1 cellular context compared by ENCODE assay signal in genomic region chr2:171390941-171391516, GRCh38.
TF ChIP-seq lines count a peak whose summit lies in the region.

No MANE protein-coding gene starts in this region.

TF ChIP-seq in endothelial cell of umbilical vein, 7 proteins besides CTCF, POLR2A, EP300 and RAD21:
- TF ChIP-seq POLR2AphosphoS5 (IDR thresholded peaks at IDR 0.05; ENCODE audit: insufficient read depth, low read depth, low read length) (peak; percentile 45), FOS (IDR thresholded peaks at IDR 0.05; ENCODE audit: borderline replicate concordance, insufficient read depth, low read length) (peak; percentile 80), JUN (IDR thresholded peaks at IDR 0.05; ENCODE audit: borderline replicate concordance, insufficient read depth, insufficient read length, low read depth) (peak; percentile 76), EZH2 (IDR thresholded peaks at IDR 0.05; ENCODE audit: borderline replicate concordance, low read depth, low read length, severe bottlenecking) (no peak), MYC (IDR thresholded peaks at IDR 0.05; ENCODE audit: low read depth, low read length) (no peak), GATA2 (IDR thresholded peaks at IDR 0.05; ENCODE audit: insufficient read depth, insufficient read length, low read depth, low read length) (no peak), MAX (IDR thresholded peaks at IDR 0.05; ENCODE audit: insufficient read depth, insufficient read length) (no peak)
